8 cellular contexts compared by ENCODE assay signal in the genomic region with DNA sequence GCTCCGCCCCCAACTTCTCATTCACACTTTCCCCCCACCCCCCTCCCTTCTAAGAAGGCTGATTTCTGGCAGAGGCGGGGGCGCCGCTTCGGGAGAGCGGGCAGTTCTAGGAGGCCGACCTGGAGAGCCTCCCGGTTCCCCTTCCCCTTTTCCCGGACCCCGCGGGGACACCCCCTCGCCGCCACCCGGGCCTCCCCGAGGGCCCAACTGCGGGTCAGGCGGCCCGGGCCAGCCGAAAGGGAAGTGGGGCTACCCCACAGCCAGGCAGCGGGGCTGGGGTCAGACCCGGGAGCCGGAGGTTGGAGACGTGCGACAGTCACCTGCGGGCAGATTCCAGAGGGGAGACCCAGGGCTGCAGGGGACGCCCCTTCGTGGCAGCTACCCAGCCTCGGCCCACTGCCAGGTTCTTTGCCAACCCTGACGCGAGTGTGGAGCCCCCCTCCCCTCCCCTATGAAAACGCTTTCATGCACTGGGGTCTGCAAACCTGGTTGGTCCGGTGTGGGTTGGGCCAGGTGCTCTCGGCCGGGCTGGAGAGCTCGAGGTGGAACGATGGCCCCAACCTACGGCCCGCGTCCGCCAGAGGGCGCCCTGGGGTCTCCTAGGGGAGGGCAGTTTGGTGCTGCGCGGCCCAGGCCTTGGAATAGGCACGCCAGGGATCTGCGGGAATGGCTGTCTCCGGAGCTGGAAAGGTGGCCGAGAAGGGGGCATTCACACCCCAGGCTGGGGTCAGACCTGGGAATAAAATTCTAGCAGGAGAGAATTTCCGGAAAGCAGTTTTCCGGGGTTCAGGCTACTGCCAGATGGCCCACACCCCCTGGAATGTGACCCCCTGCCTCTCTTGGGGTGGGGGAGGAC. TPM values are rescaled to one million over a fixed set of nuclear protein-coding genes. Genes with fewer than 3 reads are reported as not detected.
DNase-seq lines count a peak whose midpoint lies in the region; ATAC-seq and TF ChIP-seq lines count a peak whose summit lies in the region.

No MANE protein-coding gene starts in this region.

- H3K27me3 Mint-ChIP-seq in T-cell = peaks cover 0 to 5% of the 10 kb centered on the region in 2 donors

- no peak for TF ChIP-seq POLR2A in transverse colon (IDR thresholded peaks at IDR 0.05)

- ATAC-seq in T-cell (replicated peaks in 1 of 4) = peak; percentile 21 to 39 (median 38)
- peak; percentile 63 to 82 (median 76) for ATAC-seq in heart right ventricle

- in situ Hi-C loops in transverse colon (cut with MboI; ENCODE audit: low pct_ligation_motif_present in 1 of 4, low pct_unique_long_range_greater_than_20kb in 1 of 4, low sequenced_read_pairs in 3 of 4) = loop anchor here in 3 of 4 donors (5.0 kb wide), 1 partner anchor 62 kb away; no protein-coding TSS in a partner anchor

- H3K36me3 Mint-ChIP-seq in T-cell = peaks cover 9% of the 10 kb centered on the region

- no peaks in the 10 kb centered on the region for H3K9me3 Mint-ChIP-seq in T-cell

- TF ChIP-seq CTCF in heart right ventricle (IDR thresholded peaks at IDR 0.05) (peak; percentile 85 to 96 (median 93)), transverse colon (IDR thresholded peaks at IDR 0.05) (peak; percentile 92 to 98 (median 96))

- H3K4me1 ChIP-seq in adipocyte (ENCODE audit: control insufficient read depth, insufficient read depth, low read length) (peaks cover 27% of the 10 kb centered on the region), heart right ventricle (peaks cover 15 to 54% (median 47%) of the 10 kb centered on the region in 9 donors), transverse colon (peaks cover 19 to 44% (median 33%) of the 10 kb centered on the region in 4 donors)

- CTCF ChIA-PET in T-cell (lab: Charles Lee) = interaction anchor here (0.5 to 1.3 kb wide), 6 partner anchors 16 to 65 kb away, joined by 3 to 7 read pairs (median 5); no protein-coding TSS in a partner anchor

- H3K27ac Mint-ChIP-seq in T-cell = peak overlapping the region; percentile 82 to 86

- DNase-seq in DMS 273 (lab: John Stamatoyannopoulos, UW; ENCODE audit: unreplicated experiment) (peak; percentile 95), HCEC 1CT (peak; percentile 76), NCI-H128 (lab: John Stamatoyannopoulos, UW; ENCODE audit: unreplicated experiment) (peak; percentile 62), T-cell (peak; percentile 56 to 95 (median 81)), adipocyte (ENCODE audit: low read depth) (peak; percentile 96), heart right ventricle (peak; percentile 94 to 97), pons (ENCODE audit: low spot score) (peak; percentile 66), transverse colon (peak; percentile 97)

- peaks cover 28% of the 10 kb centered on the region for H3K36me3 ChIP-seq in adipocyte (ENCODE audit: control insufficient read depth, insufficient read depth, low read length, severe bottlenecking)
- peaks cover 0 to 37% (median 10%) of the 10 kb centered on the region in 9 donors for H3K36me3 ChIP-seq in heart right ventricle
- no peaks in the 10 kb centered on the region for H3K36me3 ChIP-seq in transverse colon

- H3K27me3 ChIP-seq in adipocyte (replicated peaks; ENCODE audit: control insufficient read depth, insufficient read depth, low read length) = no peaks in the 10 kb centered on the region
- no peaks in the 10 kb centered on the region for H3K27me3 ChIP-seq in heart right ventricle
- no peaks in the 10 kb centered on the region for H3K27me3 ChIP-seq in transverse colon

- WGBS in heart right ventricle, 2 donors = 2 to 3% methylated on average over 45 to 49 of the region's 49 CpGs
- WGBS in transverse colon (ENCODE audit: low coverage in 1 of 2), 2 donors = 1% methylated on average over 46 of the region's 49 CpGs; no CpG with 5 or more reads in 1 of the 2 donors

- H3K4me3 Mint-ChIP-seq in T-cell = peak overlapping the region; percentile 77 to 84 (median 84)

- H3K27ac ChIP-seq in heart right ventricle (peak overlapping the region; percentile 57 to 100 (median 96)), transverse colon (peak overlapping the region; percentile 87 to 98 (median 96))

- H3K4me1 Mint-ChIP-seq in T-cell = peaks cover 28 to 43% (median 39%) of the 10 kb centered on the region in 3 donors

- intact Hi-C loops in heart right ventricle (cut with DNase I) (loop anchor here in 9 of 10 donors (1.0 to 5.0 kb wide), 10 partner anchors 38 to 73 kb away; no protein-coding TSS in a partner anchor), transverse colon (cut with DNase I; ENCODE audit: low total_unique reads) (loop anchor here (2.0 kb wide), 1 partner anchor 72 kb away; no protein-coding TSS in a partner anchor)

- H3K9ac ChIP-seq in adipocyte (ENCODE audit: low read length) = peak overlapping the region; percentile 85

- peak overlapping the region; percentile 76 for H3K4me3 ChIP-seq in adipocyte (ENCODE audit: low read length)
- H3K4me3 ChIP-seq in heart right ventricle = peak overlapping the region; percentile 3 to 94 (median 77)
- H3K4me3 ChIP-seq in transverse colon = peak overlapping the region; percentile 49 to 82 (median 78)

- no peaks in the 10 kb centered on the region for H3K9me3 ChIP-seq in adipocyte (ENCODE audit: control insufficient read depth, low read length)
- no peaks in the 10 kb centered on the region for H3K9me3 ChIP-seq in heart right ventricle
- H3K9me3 ChIP-seq in transverse colon = no peaks in the 10 kb centered on the region

- POLR2A ChIA-PET in T-cell (lab: Charles Lee) = interaction anchor here (0.5 to 0.6 kb wide), 2 partner anchors 17 to 116 kb away, joined by 3 read pairs; no protein-coding TSS in a partner anchor

- TF ChIP-seq EP300 in transverse colon (IDR thresholded peaks at IDR 0.05; ENCODE audit: low read depth) = no peak

RNA-seq across cellular contexts. Expression of a gene that starts 0.7 kb away (rescaled TPM):
- total RNA-seq in T-cell (100 to 1,000 TPM in 2 of 5 donors, 10 to 100 TPM in 3; 14.2 to 248 (median 19.9) TPM), heart right ventricle (100 to 1,000 TPM in 2 of 10 donors, 10 to 100 TPM in 6, 1 to 10 TPM in 2; 7.7 to 189 (median 17.0) TPM), transverse colon (100 to 1,000 TPM in 1 of 4 donors, 10 to 100 TPM in 3; 22.3 to 230 (median 37.6) TPM)
- 10 to 100 TPM; 13.5 to 30.2 TPM for polyA plus RNA-seq in heart right ventricle

RNA-seq across cellular contexts. Expression of a gene that starts 17.9 kb away (rescaled TPM):
- 10 to 100 TPM; 60.5 to 87.2 (median 78.9) TPM for total RNA-seq in T-cell
- total RNA-seq in heart right ventricle = 10 to 100 TPM; 14.7 to 28.4 (median 17.1) TPM
- 10 to 100 TPM; 18.5 to 18.7 TPM for polyA plus RNA-seq in heart right ventricle
- 10 to 100 TPM; 32.1 to 77.6 (median 60.1) TPM for total RNA-seq in transverse colon

Comparison
In these comparisons a context has a peak if more than half of its experiments do, and no peak if none do; other contexts are left out.
1. Peak in every context shown above with its lines: DNase-seq, ATAC-seq, H3K4me3 ChIP-seq and H3K27ac ChIP-seq.